Comparison of ENCODE assay signal across 18 cellular contexts in genomic region chr4:127045872-127046271, GRCh38.
A peak's percentile ranks its signal among the peaks of the same experiment; 100 is the strongest.
DNase-seq lines count a peak whose midpoint lies in the region; ATAC-seq and TF ChIP-seq lines count a peak whose summit lies in the region.
"Had no signal": no experiment of that assay in that cellular context is flagged by ENCODE, and none has a peak within 500 bp of the region (broad histone marks: within the 10 kb centered on the region; RNA-seq: fewer than 3 reads in every experiment).

No MANE protein-coding gene starts in this region.

- peak overlapping the region; percentile 64 for H4K91ac ChIP-seq in IMR-90 (ENCODE audit: insufficient read depth, low read depth, low read length)

- WGBS in IMR-90 (ENCODE audit: extremely low coverage in 2 of 2, insufficient read length in 1 of 2), 2 experiments = no CpG with 5 or more reads among the region's 1 CpG
- WGBS in sigmoid colon, 2 donors = 76 to 82% methylated on average over 1 of the region's 1 CpG

- H3K23ac ChIP-seq in IMR-90 (ENCODE audit: low read depth, low read length) = no peak overlapping the region

- TF ChIP-seq POLR2A in IMR-90 (IDR thresholded peaks at IDR 0.05; ENCODE audit: low read depth, low read length) (no peak), sigmoid colon (IDR thresholded peaks at IDR 0.05) (no peak)

- H2BK20ac ChIP-seq in IMR-90 (ENCODE audit: low read depth, low read length) = peak overlapping the region; percentile 96

- no peak overlapping the region for H3K4me2 ChIP-seq in IMR-90 (ENCODE audit: low read depth, low read length)

- H3K36me3 ChIP-seq in IMR-90 (ENCODE audit: control insufficient read depth, insufficient read depth, low read length) (no peaks in the 10 kb centered on the region), iPS-18a (ENCODE audit: control insufficient read depth, low read depth, low read length) (no peaks in the 10 kb centered on the region), sigmoid colon (no peaks in the 10 kb centered on the region)
- H3K36me3 ChIP-seq: BE2C had no signal

- H3K4ac ChIP-seq in IMR-90 (ENCODE audit: low read depth, low read length) = peak overlapping the region; percentile 90

- peak overlapping the region; percentile 94 for H2BK120ac ChIP-seq in IMR-90 (ENCODE audit: low read depth, low read length)

- H3K9me1 ChIP-seq in IMR-90 (ENCODE audit: insufficient read depth, low read length) = peaks cover 5% of the 10 kb centered on the region

- dilution Hi-C loops in IMR-90 (cut with HindIII; ENCODE audit: low sequenced_read_pairs, unreplicated experiment) = no loop called here

- TF ChIP-seq RAD21 in IMR-90 (IDR thresholded peaks at IDR 0.05; ENCODE audit: low read length) = no peak

- H3K4me1 ChIP-seq in IMR-90 (ENCODE audit: control insufficient read depth, insufficient read depth, low read length) (peaks cover 4% of the 10 kb centered on the region), iPS-18a (ENCODE audit: control insufficient read depth, low read depth, low read length) (peaks cover 28% of the 10 kb centered on the region), sigmoid colon (no peaks in the 10 kb centered on the region)
- H3K4me1 ChIP-seq: BE2C had no signal

- in situ Hi-C loops in IMR-90 (cut with MboI; ENCODE audit: low sequenced_read_pairs) = no loop called here

- H3K9ac ChIP-seq in IMR-90 (ENCODE audit: low read depth, low read length) (no peak overlapping the region), iPS-18a (ENCODE audit: low read length) (peak overlapping the region; percentile 13)

- H3K9me3 ChIP-seq in IMR-90 (ENCODE audit: control insufficient read depth, insufficient read depth, low read length) (no peaks in the 10 kb centered on the region), iPS-18a (ENCODE audit: control insufficient read depth, low read depth, low read length) (no peaks in the 10 kb centered on the region), sigmoid colon (no peaks in the 10 kb centered on the region)
- H3K9me3 ChIP-seq: BE2C had no signal

- no peak overlapping the region for H2AK9ac ChIP-seq in IMR-90 (replicated peaks; ENCODE audit: low read depth, low read length, poor library complexity)

- peak overlapping the region; percentile 36; the same call in 1 of the 2 replicates for H3K18ac ChIP-seq in IMR-90 (ENCODE audit: low read depth, low read length)

- H2BK5ac ChIP-seq in IMR-90 (ENCODE audit: low read depth, low read length, poor library complexity, severe bottlenecking) = peak overlapping the region; percentile 16

- H3K36me3 Mint-ChIP-seq in brain = no peaks in the 10 kb centered on the region
- H3K36me3 Mint-ChIP-seq: activated naive CD8-positive, alpha-beta T cell treated with anti-CD3 and anti-CD28 coated beads for 36 hours had no signal

- H4K20me1 ChIP-seq in IMR-90 (ENCODE audit: insufficient read depth, low read length) = no peaks in the 10 kb centered on the region

- peak overlapping the region; percentile 66; the same call in 1 of the 2 replicates for H3K14ac ChIP-seq in IMR-90 (replicated peaks; ENCODE audit: low read depth, low read length)

- no peak overlapping the region for H3K4me3 ChIP-seq in IMR-90 (ENCODE audit: insufficient read depth, low read depth, low read length)
- no peak overlapping the region for H3K4me3 ChIP-seq in iPS-18a (ENCODE audit: low read length)
- H3K4me3 ChIP-seq in sigmoid colon = no peak overlapping the region
- H3K4me3 ChIP-seq: coronary artery had no signal

- intact Hi-C loops in IMR-90 (cut with micrococcal nuclease) = no loop called here
- intact Hi-C loops in sigmoid colon (cut with DNase I) = no loop called here

- H3K27ac Mint-ChIP-seq in brain = peak overlapping the region in 4 of 5 experiments; percentile 25 to 89 (median 50)
- H3K27ac Mint-ChIP-seq: activated CD4-positive, alpha-beta T cell treated with anti-CD3 and anti-CD28 coated beads, Interleukin-2, amount 10 ng/mL, durations not matched to agents 7 days and 5 days; activated naive CD8-positive, alpha-beta T cell treated with anti-CD3 and anti-CD28 coated beads for 36 hours; activated T-helper 17 cell treated with anti-CD3 and anti-CD28 coated beads, Interleukin-2, amount 50 U/mL, for 72 hours had no signal

- CTCF ChIA-PET in IMR-90 (lab: Yijun Ruan, JAX) = interaction anchor here (0.8 kb wide), 2 partner anchors 247 to 1046 kb away, joined by 3 to 4 read pairs; no protein-coding TSS in a partner anchor

- no peak overlapping the region for H3K56ac ChIP-seq in IMR-90 (ENCODE audit: extremely low read depth, insufficient read depth, low read length)

- POLR2A ChIA-PET in IMR-90 (lab: Charles Lee; ENCODE audit: unreplicated experiment) = no interaction called here

- H4K5ac ChIP-seq in IMR-90 (ENCODE audit: low read depth, low read length) = no peak overlapping the region

- peaks cover 49% of the 10 kb centered on the region for H3K4me1 Mint-ChIP-seq in brain
- H3K4me1 Mint-ChIP-seq: activated CD4-positive, alpha-beta T cell treated with anti-CD3 and anti-CD28 coated beads, Interleukin-2, amount 10 ng/mL, durations not matched to agents 7 days and 5 days; activated naive CD8-positive, alpha-beta T cell treated with anti-CD3 and anti-CD28 coated beads for 36 hours; activated T-helper 17 cell treated with anti-CD3 and anti-CD28 coated beads, Interleukin-2, amount 50 U/mL, for 72 hours had no signal

- H3K79me1 ChIP-seq in IMR-90 (ENCODE audit: low read depth in 1 of 2, low read length in 2 of 2) = no peaks in the 10 kb centered on the region

- H4K8ac ChIP-seq in IMR-90 (ENCODE audit: low read depth in 2 of 2, low read length in 2 of 2) = peak overlapping the region in 1 of 2 experiments; percentile 44; a peak in 1 of 4 replicates

- no peak for TF ChIP-seq CTCF in IMR-90 (conservative IDR thresholded peaks at IDR 0.05; ENCODE audit: low read depth, low read length)
- TF ChIP-seq CTCF in brain (conservative IDR thresholded peaks at IDR 0.05) = no peak
- TF ChIP-seq CTCF in sigmoid colon (IDR thresholded peaks at IDR 0.05) = no peak

- H3K27ac ChIP-seq in IMR-90 (ENCODE audit: insufficient read depth, low read length) (peak overlapping the region; percentile 2; the same call in 1 of the 2 replicates), iPS-18a (ENCODE audit: low read length) (no peak overlapping the region), sigmoid colon (no peak overlapping the region)
- H3K27ac ChIP-seq: coronary artery had no signal

- no peak overlapping the region for H3K4me3 Mint-ChIP-seq in brain
- H3K4me3 Mint-ChIP-seq: activated CD4-positive, alpha-beta T cell treated with anti-CD3 and anti-CD28 coated beads, Interleukin-2, amount 10 ng/mL, durations not matched to agents 7 days and 5 days; activated naive CD8-positive, alpha-beta T cell treated with anti-CD3 and anti-CD28 coated beads for 36 hours; activated T-helper 17 cell treated with anti-CD3 and anti-CD28 coated beads, Interleukin-2, amount 50 U/mL, for 72 hours had no signal

- peak in 2 of 3 experiments; percentile 19 to 65 for DNase-seq in NCI-H1417 (lab: John Stamatoyannopoulos, UW)
- DNase-seq in NCI-H1417 treated with DMSO at 0.1 percent for 48 hours (lab: John Stamatoyannopoulos, UW) = no peak
- DNase-seq in IMR-90 = no peak
- no peak for DNase-seq in inferior parietal cortex (ENCODE audit: extremely low spot score)
- no peak for DNase-seq in T-helper 9 cell
- no peak for DNase-seq in sigmoid colon
- DNase-seq: 8988T; activated CD4-positive, alpha-beta T cell treated with anti-CD3 and anti-CD28 coated beads, Interleukin-2, amount 10 ng/mL, durations not matched to agents 7 days and 5 days; activated naive CD8-positive, alpha-beta T cell treated with anti-CD3 and anti-CD28 coated beads for 36 hours; BE2C; kidney; NCI-H1694; NCI-H510A; nucleus accumbens had no signal

- H2AFZ ChIP-seq in IMR-90 (replicated peaks; ENCODE audit: low read length, poor library complexity) = no peak overlapping the region

- no TSS peak for BruUV-seq in IMR-90 (replicated peaks; lab: Mats Ljungman, UMichigan)

- no peaks in the 10 kb centered on the region for H3K27me3 ChIP-seq in IMR-90 (ENCODE audit: control insufficient read depth, insufficient read depth, low read length)
- H3K27me3 ChIP-seq in iPS-18a (ENCODE audit: control insufficient read depth, insufficient read depth, low read length) = no peaks in the 10 kb centered on the region
- no peaks in the 10 kb centered on the region for H3K27me3 ChIP-seq in sigmoid colon
- H3K27me3 ChIP-seq: BE2C had no signal

- peaks cover 4% of the 10 kb centered on the region for H3K27me3 Mint-ChIP-seq in brain
- H3K27me3 Mint-ChIP-seq: activated CD4-positive, alpha-beta T cell treated with anti-CD3 and anti-CD28 coated beads, Interleukin-2, amount 10 ng/mL, durations not matched to agents 7 days and 5 days; activated naive CD8-positive, alpha-beta T cell treated with anti-CD3 and anti-CD28 coated beads for 36 hours; activated T-helper 17 cell treated with anti-CD3 and anti-CD28 coated beads, Interleukin-2, amount 50 U/mL, for 72 hours had no signal

- no peak for TF ChIP-seq EP300 in sigmoid colon (IDR thresholded peaks at IDR 0.05)

- peaks cover 0 to 13% (median 8%) of the 10 kb centered on the region in 5 experiments for H3K9me3 Mint-ChIP-seq in brain
- H3K9me3 Mint-ChIP-seq: activated CD4-positive, alpha-beta T cell treated with anti-CD3 and anti-CD28 coated beads, Interleukin-2, amount 10 ng/mL, durations not matched to agents 7 days and 5 days had no signal

- peak; percentile 55 for ATAC-seq in IMR-90 (ENCODE audit: low read depth)
- ATAC-seq: activated T-helper 17 cell treated with anti-CD3 and anti-CD28 coated beads, Interleukin-2, amount 50 U/mL, for 72 hours had no signal

- peak overlapping the region; percentile 82; the same call in 2 of the 3 replicates for H2BK15ac ChIP-seq in IMR-90 (ENCODE audit: low read depth, low read length)

- H2AK5ac ChIP-seq in IMR-90 (ENCODE audit: low read depth, low read length) = peak overlapping the region; percentile 96; the same call in 1 of the 2 replicates

TF ChIP-seq in IMR-90, 13 proteins besides CTCF, POLR2A, EP300 and RAD21 (continues in another document):
- TF ChIP-seq RFX5 (IDR thresholded peaks at IDR 0.05; ENCODE audit: low read depth, low read length) (no peak), ELK1 (IDR thresholded peaks at IDR 0.05; ENCODE audit: borderline replicate concordance, low read depth, low read length) (no peak), MXI1 (IDR thresholded peaks at IDR 0.05; ENCODE audit: borderline replicate concordance, low read depth, low read length) (no peak), RCOR1 (IDR thresholded peaks at IDR 0.05; ENCODE audit: insufficient replicate concordance, low read length) (no peak), CHD1 (IDR thresholded peaks at IDR 0.05; ENCODE audit: low read depth, low read length) (no peak)

Comparison
In these comparisons a context has a peak if more than half of its experiments do, and no peak if none do; other contexts are left out.
1. DNase-seq: peak in NCI-H1417 (2 of 3); none in NCI-H1417 treated with DMSO at 0.1 percent for 48 hours (single experiment), IMR-90 (single experiment), inferior parietal cortex (single experiment), T-helper 9 cell (single experiment) and sigmoid colon (single experiment).